Comparison of ENCODE assay signal across 1 cellular context in genomic region chr16:48997081-48997615, GRCh38.
TF ChIP-seq lines count a peak whose summit lies in the region.

No MANE protein-coding gene starts in this region.

TF ChIP-seq in H1, 55 proteins besides CTCF, POLR2A, EP300 and RAD21:
- no peak for TF ChIP-seq HDAC6 (IDR thresholded peaks at IDR 0.05; ENCODE audit: low read depth, low read length)
